Comparison of ENCODE assay signal across 22 cellular contexts in the genomic region with DNA sequence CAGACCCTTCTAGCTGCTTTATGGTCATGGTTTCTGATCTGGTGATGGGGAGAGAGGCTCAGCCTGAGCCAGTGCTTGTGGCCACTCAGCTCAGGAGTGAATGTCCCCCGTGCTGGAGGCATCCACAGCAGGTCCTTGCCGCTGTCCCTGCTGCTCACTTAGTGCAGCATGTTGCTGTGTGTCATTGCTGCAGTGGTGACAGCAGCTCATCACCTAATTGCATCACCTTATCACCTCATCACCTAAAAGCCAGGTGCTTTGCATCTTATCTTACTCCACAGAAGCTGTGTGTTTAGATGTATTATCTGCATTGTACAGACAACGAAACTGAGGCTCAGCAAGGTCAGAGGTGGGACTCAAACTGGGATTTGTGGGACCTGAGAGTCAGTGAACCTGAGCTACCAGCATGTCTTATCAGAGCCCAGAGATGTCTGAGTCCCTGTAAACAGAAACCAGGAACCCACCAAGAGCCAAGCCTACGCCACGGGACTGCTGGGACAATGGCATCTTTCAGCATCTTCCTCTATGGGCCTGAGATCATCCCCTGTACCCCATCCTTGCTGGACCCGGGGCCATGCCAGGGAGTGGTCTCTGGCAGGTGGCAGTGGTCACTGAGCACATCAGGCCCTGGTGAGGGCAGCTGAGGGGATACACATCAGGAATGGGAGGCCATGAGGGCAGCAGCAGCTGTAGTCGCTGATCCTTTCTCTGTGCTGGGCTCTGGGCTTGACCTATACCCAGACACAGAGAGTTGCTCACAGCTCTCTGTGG. TPM values are rescaled to one million over a fixed set of nuclear protein-coding genes. Genes with fewer than 3 reads are reported as not detected.
DNase-seq lines count a peak whose midpoint lies in the region; ATAC-seq and TF ChIP-seq lines count a peak whose summit lies in the region.
"Had no signal": no experiment of that assay in that cellular context is flagged by ENCODE, and none has a peak within 500 bp of the region (broad histone marks: within the 10 kb centered on the region; RNA-seq: fewer than 3 reads in every experiment).

No MANE protein-coding gene starts in this region.

- H3K36me3 Mint-ChIP-seq in Calu3 (ENCODE audit: insufficient read depth, unreplicated experiment) = no peaks in the 10 kb centered on the region

- H3K27me3 ChIP-seq in left ventricle myocardium inferior (ENCODE audit: low read depth) (peaks cover under 1% of the 10 kb centered on the region), heart right ventricle (peaks cover 0 to 6% (median 0%) of the 10 kb centered on the region in 7 donors), MM.1S (replicated peaks; ENCODE audit: insufficient read depth, low read length) (no peaks in the 10 kb centered on the region; the same call in 1 of the 2 replicates)
- H3K27me3 ChIP-seq: testis had no signal

- BruUV-seq in Calu3 (replicated peaks; lab: Mats Ljungman, UMichigan) = no TSS peak

- H4K20me1 ChIP-seq in MM.1S (ENCODE audit: insufficient read depth, low read length) = no peaks in the 10 kb centered on the region

- no peak overlapping the region for H3K27ac Mint-ChIP-seq in Calu3 (ENCODE audit: unreplicated experiment)
- H3K27ac Mint-ChIP-seq: activated CD4-positive, alpha-beta memory T cell treated with anti-CD3 and anti-CD28 coated beads, Interleukin-2, amount 10 ng/mL, durations not matched to agents 7 days and 5 days; activated naive CD4-positive, alpha-beta T cell treated with anti-CD3 and anti-CD28 coated beads, Interleukin-2, amount 50 U/mL, for 24 hours; activated T-cell treated with anti-CD3 and anti-CD28 coated beads, Interleukin-2, amount 50 U/mL, for 24 hours had no signal

- H3K4me1 Mint-ChIP-seq in Calu3 (ENCODE audit: low read depth, unreplicated experiment) = no peaks in the 10 kb centered on the region
- H3K4me1 Mint-ChIP-seq: activated CD4-positive, alpha-beta memory T cell treated with anti-CD3 and anti-CD28 coated beads, Interleukin-2, amount 10 ng/mL, durations not matched to agents 7 days and 5 days; activated naive CD4-positive, alpha-beta T cell treated with anti-CD3 and anti-CD28 coated beads, Interleukin-2, amount 50 U/mL, for 24 hours had no signal

- no peak overlapping the region for H3K4me2 ChIP-seq in MM.1S (ENCODE audit: low read depth, low read length)

- DNase-seq in left ventricle myocardium inferior (peak; percentile 8), heart right ventricle (no peak), mesenteric fat pad (ENCODE audit: low spot score) (peak; percentile 73), ureter (ENCODE audit: low spot score) (peak; percentile 23), MM.1S (no peak), Calu3 (no peak)
- DNase-seq in activated CD8-positive, alpha-beta memory T cell treated with anti-CD3 and anti-CD28 coated beads, Interleukin-2, amount 50 U/mL, for 4 hours = peak; percentile 5
- DNase-seq: activated CD4-positive, alpha-beta memory T cell treated with anti-CD3 and anti-CD28 coated beads, Interleukin-2, amount 10 ng/mL, durations not matched to agents 7 days and 5 days; EL; NCI-H1105; NCI-H1930; NCI-H748 treated with DMSO at 0.1 percent for 48 hours; spleen; stimulated activated CD4-positive, alpha-beta T cell treated with anti-CD3 and anti-CD28 coated beads, Interleukin-4, amount 100 ng/mL, for 1 hour; stimulated activated naive CD4-positive, alpha-beta T cell; T-helper 9 cell; testis had no signal

- no peaks in the 10 kb centered on the region for H3K36me3 ChIP-seq in left ventricle myocardium inferior
- H3K36me3 ChIP-seq in heart right ventricle = peaks cover 0 to 10% (median 0%) of the 10 kb centered on the region in 9 donors
- H3K36me3 ChIP-seq in MM.1S (replicated peaks; ENCODE audit: insufficient read depth, low read length) = no peaks in the 10 kb centered on the region
- H3K36me3 ChIP-seq: neutrophil, spleen had no signal

- no peaks in the 10 kb centered on the region for H3K79me2 ChIP-seq in MM.1S (ENCODE audit: low read length)

- no peaks in the 10 kb centered on the region for H3K9me3 Mint-ChIP-seq in Calu3 (ENCODE audit: low read depth, unreplicated experiment)
- H3K9me3 Mint-ChIP-seq: activated CD4-positive, alpha-beta memory T cell treated with anti-CD3 and anti-CD28 coated beads, Interleukin-2, amount 10 ng/mL, durations not matched to agents 7 days and 5 days; activated naive CD4-positive, alpha-beta T cell treated with anti-CD3 and anti-CD28 coated beads, Interleukin-2, amount 50 U/mL, for 24 hours; activated T-cell treated with anti-CD3 and anti-CD28 coated beads, Interleukin-2, amount 50 U/mL, for 24 hours had no signal

- no peak for TF ChIP-seq CTCF in left ventricle myocardium inferior (IDR thresholded peaks at IDR 0.05; ENCODE audit: borderline replicate concordance)
- TF ChIP-seq CTCF in heart right ventricle (IDR thresholded peaks at IDR 0.05) = no peak
- no peak for TF ChIP-seq CTCF in MM.1S (IDR thresholded peaks at IDR 0.05; ENCODE audit: low read length)
- no peak for TF ChIP-seq CTCF in Calu3 (IDR thresholded peaks at IDR 0.05; ENCODE audit: unreplicated experiment)

- no peak overlapping the region for H2AFZ ChIP-seq in MM.1S (ENCODE audit: low read length)

- peaks cover 10% of the 10 kb centered on the region for H3K27me3 Mint-ChIP-seq in Calu3 (ENCODE audit: unreplicated experiment)

- H3K9me3 ChIP-seq in left ventricle myocardium inferior (replicated peaks) (no peaks in the 10 kb centered on the region), heart right ventricle (no peaks in the 10 kb centered on the region), MM.1S (replicated peaks; ENCODE audit: insufficient read depth, low read length) (no peaks in the 10 kb centered on the region)
- H3K9me3 ChIP-seq: neutrophil, spleen, testis had no signal

- no peaks in the 10 kb centered on the region for H3F3A ChIP-seq in MM.1S (ENCODE audit: insufficient read depth, low read length)

- H3K4me3 ChIP-seq in left ventricle myocardium inferior = no peak overlapping the region
- H3K4me3 ChIP-seq in heart right ventricle = no peak overlapping the region
- no peak overlapping the region for H3K4me3 ChIP-seq in MM.1S (ENCODE audit: low read length)
- H3K4me3 ChIP-seq: spleen, testis had no signal

- no peak overlapping the region for H3K9ac ChIP-seq in MM.1S (ENCODE audit: low read length)

- no peak overlapping the region for H3K4me3 Mint-ChIP-seq in Calu3 (ENCODE audit: low read depth, unreplicated experiment)
- H3K4me3 Mint-ChIP-seq: activated CD4-positive, alpha-beta memory T cell treated with anti-CD3 and anti-CD28 coated beads, Interleukin-2, amount 10 ng/mL, durations not matched to agents 7 days and 5 days; activated naive CD4-positive, alpha-beta T cell treated with anti-CD3 and anti-CD28 coated beads, Interleukin-2, amount 50 U/mL, for 24 hours; activated T-cell treated with anti-CD3 and anti-CD28 coated beads, Interleukin-2, amount 50 U/mL, for 24 hours had no signal

- no peak for ATAC-seq in heart right ventricle
- ATAC-seq: HCT116 had no signal

- H3K4me1 ChIP-seq in left ventricle myocardium inferior (peaks cover 7% of the 10 kb centered on the region), heart right ventricle (peaks cover 0 to 16% (median 0%) of the 10 kb centered on the region in 9 donors), MM.1S (ENCODE audit: low read length) (no peaks in the 10 kb centered on the region)
- H3K4me1 ChIP-seq: spleen had no signal

- H3K9me2 ChIP-seq in MM.1S (replicated peaks; ENCODE audit: insufficient read depth, low read length) = no peaks in the 10 kb centered on the region

- 89 to 90% methylated on average over 7 of the region's 7 CpGs for WGBS in heart right ventricle, 2 donors

- intact Hi-C loops in left ventricle myocardium inferior (cut with micrococcal nuclease) (no loop called here), heart right ventricle (cut with DNase I) (loop anchor here in 1 of 10 donors (10.0 kb wide), 1 partner anchor 116 kb away; no protein-coding TSS in a partner anchor), Calu3 (cut with micrococcal nuclease; ENCODE audit: unreplicated experiment) (no loop called here)

- CTCF ChIA-PET in Calu3 (lab: Charles Lee) = no interaction called here

- no peak overlapping the region for H3K27ac ChIP-seq in left ventricle myocardium inferior (replicated peaks)
- no peak overlapping the region for H3K27ac ChIP-seq in heart right ventricle
- H3K27ac ChIP-seq in MM.1S (ENCODE audit: low read length) = no peak overlapping the region
- H3K27ac ChIP-seq: C4-2B, neutrophil, spleen, testis had no signal

RNA-seq across cellular contexts. Expression of a gene that starts 6.5 kb away (rescaled TPM):
- total RNA-seq in left ventricle myocardium inferior = 22.9 TPM
- 10 to 100 TPM; 11.2 to 27.4 (median 15.4) TPM for total RNA-seq in heart right ventricle
- polyA plus RNA-seq in heart right ventricle = 10 to 100 TPM; 11.4 to 17.3 TPM
- 86.3 TPM for total RNA-seq in mesenteric fat pad
- 20.9 TPM for total RNA-seq in ureter
- not detected in 2 replicates for total RNA-seq in Calu3 (2022)
- total RNA-seq: activated CD4-positive, alpha-beta memory T cell treated with anti-CD3 and anti-CD28 coated beads, Interleukin-2, amount 10 ng/mL, durations not matched to agents 7 days and 5 days had no signal

Comparison
In these comparisons a context has a peak if more than half of its experiments do, and no peak if none do; other contexts are left out.
1. DNase-seq: peak in left ventricle myocardium inferior (single experiment), activated CD8-positive, alpha-beta memory T cell treated with anti-CD3 and anti-CD28 coated beads, Interleukin-2, amount 50 U/mL, for 4 hours (single experiment), mesenteric fat pad (single experiment) and ureter (single experiment); none in heart right ventricle (0 of 2), MM.1S (single experiment) and Calu3 (single experiment).
2. RNA of a gene that starts 6.5 kb away (total RNA-seq): 86.3 TPM in mesenteric fat pad (single experiment), 22.9 TPM in left ventricle myocardium inferior (single experiment), 20.9 TPM in ureter (single experiment) and 11.2 to 27.4 TPM in heart right ventricle; not detected in Calu3; every median in the first group is over 10 times any median in the second.